13 cellular contexts compared by ENCODE assay signal in the genomic region with DNA sequence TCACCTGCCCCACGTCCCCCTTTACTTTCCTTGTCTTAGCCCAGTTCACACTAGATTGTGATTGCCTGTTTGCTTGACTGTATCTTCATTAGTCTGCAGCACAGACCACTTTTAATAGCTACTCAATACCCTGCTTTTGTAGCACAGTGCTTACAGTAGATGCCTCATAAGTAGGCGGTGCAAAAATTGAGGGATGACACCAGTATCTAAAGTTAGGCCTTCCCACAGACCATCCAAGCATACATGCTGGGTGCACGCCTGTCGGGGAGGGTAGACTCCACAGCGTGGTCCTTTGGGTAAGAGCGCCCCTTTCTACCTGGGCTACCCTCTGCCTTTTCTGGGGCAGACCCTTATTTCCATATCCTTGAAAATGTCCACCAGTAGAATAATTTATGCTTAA.
"Had no signal": no experiment of that assay in that cellular context is flagged by ENCODE, and none has a peak within 500 bp of the region (broad histone marks: within the 10 kb centered on the region; RNA-seq: fewer than 3 reads in every experiment).

No MANE protein-coding gene starts in this region.

- H3K27ac ChIP-seq: gastroesophageal sphincter, pancreas had no signal

- H3K4me3 ChIP-seq: gastroesophageal sphincter, lung, pancreas had no signal

- H3K9me3 ChIP-seq: gastroesophageal sphincter, pancreas had no signal

- H3K36me3 ChIP-seq: pancreas had no signal

- H3K4me1 ChIP-seq: pancreas had no signal

- ATAC-seq: activated CD4-positive, CD25-positive, alpha-beta regulatory T cell treated with anti-CD3 and anti-CD28 coated beads, Interleukin-2, amount 50 U/mL, for 24 hours; activated CD8-positive, alpha-beta memory T cell treated with anti-CD3 and anti-CD28 coated beads, Interleukin-2, amount 10 ng/mL, durations not matched to agents 7 days and 5 days; gastroesophageal sphincter; naive thymus-derived CD4-positive, alpha-beta T cell; pancreas; stimulated activated memory B cell treated with anti-CD40 and anti-IgM and Interleukin-4, amounts not matched to agents 10 μg/mL and 1 μg/mL and 100 μg/mL, for 72 hours had no signal

- FAIRE-seq: colon, pancreas had no signal

- DNase-seq: activated CD4-positive, alpha-beta T cell treated with anti-CD3 and anti-CD28 coated beads, Interleukin-2, amount 50 U/mL, for 4 hours; activated CD8-positive, alpha-beta memory T cell treated with anti-CD3 and anti-CD28 coated beads, Interleukin-2, amount 10 ng/mL, durations not matched to agents 7 days and 5 days; activated naive CD4-positive, alpha-beta T cell treated with anti-CD3 and anti-CD28 coated beads, Interleukin-2, amount 50 U/mL, for 16 hours; activated T-cell treated with anti-CD3 and anti-CD28 coated beads, Interleukin-2, amount 50 U/mL, for 1 hour; left cardiac atrium; naive thymus-derived CD4-positive, alpha-beta T cell; pancreas; SW 1271 had no signal

- H3K27me3 ChIP-seq: gastroesophageal sphincter, pancreas had no signal
